8 cellular contexts compared by ENCODE assay signal in genomic region chr10:133257489-133258065, GRCh38. TPM values are rescaled to one million over a fixed set of nuclear protein-coding genes. Genes with fewer than 3 reads are reported as not detected.
DNase-seq lines count a peak whose midpoint lies in the region; ATAC-seq, FAIRE-seq and TF ChIP-seq lines count a peak whose summit lies in the region.

No MANE protein-coding gene starts in this region.

- 3 to 11% (median 6%) methylated on average over 18 to 27 of the region's 27 CpGs for WGBS in spleen, 5 donors

- no peak for TF ChIP-seq POLR2A in spleen (IDR thresholded peaks at IDR 0.05)

- intact Hi-C loops in spleen (cut with DNase I; ENCODE audit: low total_unique reads): loop anchor here (10.0 kb wide), 1 partner anchor 113 kb away; no protein-coding TSS in a partner anchor

- no peaks in the 10 kb centered on the region for H3K27me3 ChIP-seq in astrocyte (ENCODE audit: insufficient read depth, low read length)
- H3K27me3 ChIP-seq in iPS-15b (ENCODE audit: control insufficient read depth, insufficient read depth, low read length): peaks cover 6% of the 10 kb centered on the region
- peaks cover 0 to 14% (median 0%) of the 10 kb centered on the region in 7 donors for H3K27me3 ChIP-seq in spleen (replicated peaks in 1 of 7)

- H3K27me3 Mint-ChIP-seq in astrocyte (ENCODE audit: low read depth, unreplicated experiment): peaks cover 27% of the 10 kb centered on the region

- H3K4me3 Mint-ChIP-seq in astrocyte (ENCODE audit: unreplicated experiment): no peak overlapping the region

- H3K27ac ChIP-seq in astrocyte (ENCODE audit: low read depth, low read length) (no peak overlapping the region), spleen (peak overlapping the region in 7 of 8 donors; percentile 61 to 89 (median 71))

- H3K36me3 Mint-ChIP-seq in astrocyte (ENCODE audit: low read depth, unreplicated experiment): no peaks in the 10 kb centered on the region

- no peaks in the 10 kb centered on the region for H3K9me3 Mint-ChIP-seq in astrocyte (ENCODE audit: unreplicated experiment)

- H3K36me3 ChIP-seq in astrocyte (ENCODE audit: insufficient read depth, low read length): no peaks in the 10 kb centered on the region
- H3K36me3 ChIP-seq in iPS-15b (ENCODE audit: control insufficient read depth, insufficient read depth, low read length): no peaks in the 10 kb centered on the region
- H3K36me3 ChIP-seq in spleen: peaks cover 0 to 3% (median under 1%) of the 10 kb centered on the region in 6 donors

- no peak for FAIRE-seq in astrocyte (lab: Jason Lieb, UNC)

- H3K4me1 ChIP-seq in astrocyte (ENCODE audit: insufficient read depth, low read length): peaks cover 35% of the 10 kb centered on the region
- peaks cover 6% of the 10 kb centered on the region for H3K4me1 ChIP-seq in iPS-15b (ENCODE audit: control insufficient read depth, insufficient read depth, low read length)
- peaks cover 29 to 65% (median 52%) of the 10 kb centered on the region in 6 donors for H3K4me1 ChIP-seq in spleen

- H3K79me2 ChIP-seq in astrocyte (ENCODE audit: insufficient read depth, low read length): no peaks in the 10 kb centered on the region

- TF ChIP-seq CTCF in astrocyte (IDR thresholded peaks at IDR 0.05; ENCODE audit: insufficient read depth, low read depth, low read length): no peak
- peak in 7 of 11 experiments; percentile 6 to 50 (median 43) for TF ChIP-seq CTCF in spleen (IDR thresholded peaks at IDR 0.05 in 8 of 11, conservative IDR thresholded peaks at IDR 0.05 in 3 of 11)

- no peak for ATAC-seq in HG03520 (IDR thresholded peaks at IDR 0.05; ENCODE audit: unreplicated experiment)

- H3K4me2 ChIP-seq in astrocyte (ENCODE audit: low read length): peak overlapping the region; percentile 61

- H4K20me1 ChIP-seq in astrocyte (ENCODE audit: insufficient read depth, low read length): no peaks in the 10 kb centered on the region

- H3K9ac ChIP-seq in astrocyte (ENCODE audit: low read length) (no peak overlapping the region), iPS-15b (ENCODE audit: low read depth, low read length) (peak overlapping the region; percentile 37)

- DNase-seq in NCI-H2171 treated with DMSO at 0.1 percent for 48 hours (lab: John Stamatoyannopoulos, UW) (peak; percentile 15), NCI-H2171 (lab: John Stamatoyannopoulos, UW) (no peak), LoVo (ENCODE audit: low spot score) (peak; percentile 52), astrocyte (ENCODE audit: low read depth) (peak; percentile 18), spleen (peak; percentile 92), NCI-H2196 treated with DMSO at 0.1 percent for 48 hours (lab: John Stamatoyannopoulos, UW; ENCODE audit: unreplicated experiment) (no peak)

- peaks cover 9% of the 10 kb centered on the region for H3K4me1 Mint-ChIP-seq in astrocyte (ENCODE audit: low read depth, unreplicated experiment)

- H2AFZ ChIP-seq in astrocyte (ENCODE audit: low read depth, low read length): peak overlapping the region; percentile 58

- H3K4me3 ChIP-seq in astrocyte (ENCODE audit: insufficient read depth, low read depth, low read length) (no peak overlapping the region), iPS-15b (ENCODE audit: low read depth, low read length) (peak overlapping the region; percentile 41), spleen (peak overlapping the region in 6 of 8 donors; percentile 1 to 54 (median 17))

- no peak overlapping the region for H3K27ac Mint-ChIP-seq in astrocyte (ENCODE audit: unreplicated experiment)

- H3K9me3 ChIP-seq in astrocyte (ENCODE audit: insufficient read depth, low read depth, low read length): no peaks in the 10 kb centered on the region
- no peaks in the 10 kb centered on the region for H3K9me3 ChIP-seq in iPS-15b (ENCODE audit: control insufficient read depth, insufficient read depth, low read length)
- H3K9me3 ChIP-seq in spleen: no peaks in the 10 kb centered on the region

RNA-seq across cellular contexts. Expression of gene ADAM8, which starts 19.1 kb away (rescaled TPM):
- total RNA-seq in astrocyte (1.7 and 4.6 TPM in 2 replicates), spleen (100 to 1,000 TPM in 3 of 7 donors, 10 to 100 TPM in 4; 43.3 to 177 (median 99.1) TPM)
- 10 to 100 TPM; 10.1 to 27.2 (median 20.4) TPM for polyA plus RNA-seq in spleen

RNA-seq across cellular contexts. Expression of gene VENTX, which starts 19.9 kb away (rescaled TPM):
- total RNA-seq in astrocyte (0.11 TPM in 1 of 2 replicates, not detected in the other), spleen (10 to 100 TPM in 1 of 7 donors, 1 to 10 TPM in 6; 1.7 to 10.4 (median 3.4) TPM)
- 1 to 10 TPM in 2 of 3 donors, under 1 TPM in 1; 0.76 to 6.3 (median 2.9) TPM for polyA plus RNA-seq in spleen

RNA-seq across cellular contexts. Expression of gene UTF1, which starts 27.6 kb away (rescaled TPM):
- total RNA-seq in astrocyte (0.18 TPM in 1 of 2 replicates, not detected in the other), spleen (under 1 TPM in 3 of 7 donors, not detected in 4; 0.41 to 0.54 (median 0.43) TPM)
- under 1 TPM; 0.10 to 0.23 (median 0.13) TPM for polyA plus RNA-seq in spleen

RNA-seq across cellular contexts. Expression of gene TUBGCP2, which starts 51.1 kb away (rescaled TPM):
- total RNA-seq in astrocyte (56.2 and 57.8 TPM in 2 replicates), spleen (10 to 100 TPM; 40.2 to 61.2 (median 51.9) TPM)
- 100 to 1,000 TPM in 2 of 3 donors, 10 to 100 TPM in 1; 85.2 to 201 (median 132) TPM for polyA plus RNA-seq in spleen

RNA-seq across cellular contexts. Expression of gene ZNF511, which starts 51.1 kb away (rescaled TPM):
- total RNA-seq in astrocyte (23.8 and 25.5 TPM in 2 replicates), spleen (10 to 100 TPM; 26.3 to 33.1 (median 29.2) TPM)
- polyA plus RNA-seq in spleen: 10 to 100 TPM; 43.3 to 50.6 (median 44.7) TPM

Comparison
In these comparisons a context has a peak if more than half of its experiments do, and no peak if none do; other contexts are left out.
1. DNase-seq: peak in NCI-H2171 treated with DMSO at 0.1 percent for 48 hours (single experiment), LoVo (single experiment), astrocyte (single experiment) and spleen (single experiment); none in NCI-H2171 (single experiment) and NCI-H2196 treated with DMSO at 0.1 percent for 48 hours (single experiment).